In the genomic region with DNA sequence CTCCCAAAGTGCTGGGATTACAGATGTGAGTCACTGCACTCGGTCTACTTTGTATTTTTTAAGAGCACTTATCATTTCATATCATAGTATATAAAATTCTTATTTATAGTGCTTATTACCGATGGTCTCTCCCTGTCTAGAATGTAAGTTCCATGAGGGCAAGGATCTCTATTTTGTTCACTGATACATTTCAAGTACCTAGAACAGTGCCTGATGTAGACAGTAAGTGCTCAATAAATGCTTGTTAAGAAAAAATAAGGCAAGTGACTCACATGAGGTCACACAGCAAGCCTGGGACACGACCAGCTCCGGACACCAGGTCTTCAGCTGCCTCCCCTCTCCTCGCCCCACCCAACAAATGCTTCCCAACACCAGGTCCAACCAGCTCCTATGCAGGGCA, we compare ENCODE assay signal across 23 cellular contexts. TPM values are rescaled to one million over a fixed set of nuclear protein-coding genes. Genes with fewer than 3 reads are reported as not detected.
A peak's percentile ranks its signal among the peaks of the same experiment; 100 is the strongest.
DNase-seq lines count a peak whose midpoint lies in the region; ATAC-seq and TF ChIP-seq lines count a peak whose summit lies in the region.
"Had no signal": no experiment of that assay in that cellular context is flagged by ENCODE, and none has a peak within 500 bp of the region (broad histone marks: within the 10 kb centered on the region; RNA-seq: fewer than 3 reads in every experiment).

No MANE protein-coding gene starts in this region.

- H3K36me3 Mint-ChIP-seq in natural killer cell treated with Interleukin-12 subunit alpha and Interleukin-12 subunit beta and Interleukin-15 and Interleukin-18, amount 100 ng/mL, for 72 hours, result no peaks in the 10 kb centered on the region

- TF ChIP-seq CTCF in dorsolateral prefrontal cortex (IDR thresholded peaks at IDR 0.05 in 54 of 56, conservative IDR thresholded peaks at IDR 0.05 in 2 of 56; ENCODE audit: low read depth in 1 of 56, partially characterized antibody in 56 of 56) (no peak), Peyer's patch (IDR thresholded peaks at IDR 0.05) (no peak)

- intact Hi-C loops in dorsolateral prefrontal cortex (cut with DNase I), result loop anchor here (2.0 to 10.0 kb wide), 3 partner anchors 59 to 131 kb away; partner anchors contain the start of genes ASPA (in 1 of the 2), CTNS (in 1 of the 2), EMC6 (in 1 of the 2) and SHPK (in 1 of the 2)

- H3K27ac ChIP-seq in angular gyrus (ENCODE audit: low read depth, low read length) (peak overlapping the region; percentile 89), dorsolateral prefrontal cortex (peak overlapping the region in 58 of 59 donors; percentile 58 to 100 (median 97)), Peyer's patch (no peak overlapping the region)
- H3K27ac ChIP-seq: A549, SJCRH30 had no signal

- H3K27ac Mint-ChIP-seq in natural killer cell treated with Interleukin-12 subunit alpha and Interleukin-12 subunit beta and Interleukin-15 and Interleukin-18, amount 100 ng/mL, for 72 hours, result no peak overlapping the region

- peaks cover 5 to 12% of the 10 kb centered on the region in 2 donors for H3K4me1 Mint-ChIP-seq in natural killer cell treated with Interleukin-12 subunit alpha and Interleukin-12 subunit beta and Interleukin-15 and Interleukin-18, amount 100 ng/mL, for 72 hours (ENCODE audit: low read depth in 2 of 2)

- H3K9me3 ChIP-seq in Peyer's patch, result no peaks in the 10 kb centered on the region
- H3K9me3 ChIP-seq: A549, BE2C, HAP-1, SJCRH30 had no signal

- H3K36me3 ChIP-seq in Peyer's patch, result no peaks in the 10 kb centered on the region
- H3K36me3 ChIP-seq: BE2C, HAP-1, SJCRH30 had no signal

- H3K27me3 Mint-ChIP-seq in natural killer cell treated with Interleukin-12 subunit alpha and Interleukin-12 subunit beta and Interleukin-15 and Interleukin-18, amount 100 ng/mL, for 72 hours, result no peaks in the 10 kb centered on the region

- no peak overlapping the region for H3K4me3 ChIP-seq in dorsolateral prefrontal cortex
- H3K4me3 ChIP-seq in Peyer's patch, result no peak overlapping the region
- H3K4me3 ChIP-seq: A549, HAP-1, SJCRH30 had no signal

- no peaks in the 10 kb centered on the region for H3K9me3 Mint-ChIP-seq in natural killer cell treated with Interleukin-12 subunit alpha and Interleukin-12 subunit beta and Interleukin-15 and Interleukin-18, amount 100 ng/mL, for 72 hours

- no peak for ATAC-seq in natural killer cell treated with Interleukin-12 subunit alpha and Interleukin-12 subunit beta and Interleukin-15 and Interleukin-18, amount 100 ng/mL, for 72 hours
- no peak for ATAC-seq in HG02623 (IDR thresholded peaks at IDR 0.05; ENCODE audit: unreplicated experiment)
- ATAC-seq: A549 had no signal

- TF ChIP-seq POLR2A in Peyer's patch (IDR thresholded peaks at IDR 0.05), result no peak

- H3K4me1 ChIP-seq in Peyer's patch, result peaks cover 0 to 19% (median 0%) of the 10 kb centered on the region in 4 donors
- H3K4me1 ChIP-seq: BE2C, SJCRH30 had no signal

- H3K27me3 ChIP-seq in dorsolateral prefrontal cortex (no peaks in the 10 kb centered on the region), Peyer's patch (no peaks in the 10 kb centered on the region)
- H3K27me3 ChIP-seq: BE2C, SJCRH30 had no signal

- DNase-seq in dorsolateral prefrontal cortex (no peak), superior temporal gyrus (ENCODE audit: extremely low spot score) (peak; percentile 9), NCI-H1105 (lab: John Stamatoyannopoulos, UW) (no peak), Peyer's patch (no peak), kidney tubule cell (ENCODE audit: low spot score) (no peak)
- no peak for DNase-seq in natural killer cell treated with Interleukin-12 subunit alpha and Interleukin-12 subunit beta and Interleukin-15 and Interleukin-18, amount 100 ng/mL, for 72 hours (ENCODE audit: low spot score)
- DNase-seq: BE2C; EL; GF-D8; KG1; NCI-H1092; NCI-H1436 treated with DMSO at 0.1 percent for 48 hours; NCI-H2029; NCI-H226; NCI-H510A treated with DMSO at 0.1 percent for 48 hours; NCI-H748 treated with DMSO at 0.1 percent for 48 hours; NK-92 treated with Interleukin-12 subunit alpha and Interleukin-12 subunit beta, amount 100 ng/mL, for 24 hours; SJCRH30 had no signal

- H3K4me3 Mint-ChIP-seq in natural killer cell treated with Interleukin-12 subunit alpha and Interleukin-12 subunit beta and Interleukin-15 and Interleukin-18, amount 100 ng/mL, for 72 hours, result peak overlapping the region; percentile 20

RNA-seq across cellular contexts. Expression of gene TRPV3, which starts 23.9 kb away (rescaled TPM):
- 10 to 100 TPM in 90 of 120 experiments, 1 to 10 TPM in 30; 5.4 to 25.6 (median 12.7) TPM for total RNA-seq in dorsolateral prefrontal cortex
- 1 to 10 TPM; 6.5 to 9.7 TPM for total RNA-seq in natural killer cell treated with Interleukin-12 subunit alpha and Interleukin-12 subunit beta and Interleukin-15 and Interleukin-18, amount 100 ng/mL, for 72 hours
- total RNA-seq in Peyer's patch, result 10 to 100 TPM in 3 of 4 donors, 1 to 10 TPM in 1; 5.0 to 39.1 (median 16.5) TPM

RNA-seq across cellular contexts. Expression of gene ASPA, which starts 58.0 kb away (rescaled TPM):
- total RNA-seq in dorsolateral prefrontal cortex, result 100 to 1,000 TPM in 7 of 120 experiments, 10 to 100 TPM in 112, 1 to 10 TPM in 1; 6.7 to 164 (median 40.2) TPM
- total RNA-seq in natural killer cell treated with Interleukin-12 subunit alpha and Interleukin-12 subunit beta and Interleukin-15 and Interleukin-18, amount 100 ng/mL, for 72 hours, result not detected
- total RNA-seq in Peyer's patch, result 10 to 100 TPM; 11.4 to 27.7 (median 17.0) TPM
- total RNA-seq: HT1080 had no signal

Comparison
In these comparisons a context has a peak if more than half of its experiments do, and no peak if none do; other contexts are left out.
1. H3K27ac ChIP-seq: peak in angular gyrus (single experiment) and dorsolateral prefrontal cortex (58 of 59); none in Peyer's patch (0 of 4).
2. RNA of gene ASPA, which starts 58.0 kb away (total RNA-seq): 6.7 to 164 TPM in dorsolateral prefrontal cortex and 11.4 to 27.7 TPM in Peyer's patch; not detected in natural killer cell treated with Interleukin-12 subunit alpha and Interleukin-12 subunit beta and Interleukin-15 and Interleukin-18, amount 100 ng/mL, for 72 hours; every median in the first group is over 4 times any median in the second.